Comparison of ENCODE assay signal across 8 cellular contexts in genomic region chr10:11874568-11875182, GRCh38. TPM values are rescaled to one million over a fixed set of nuclear protein-coding genes. Genes with fewer than 3 reads are reported as not detected.
A peak's percentile ranks its signal among the peaks of the same experiment; 100 is the strongest.
DNase-seq lines count a peak whose midpoint lies in the region; ATAC-seq, FAIRE-seq and TF ChIP-seq lines count a peak whose summit lies in the region.

No MANE protein-coding gene starts in this region.

- TF ChIP-seq CTCF in GM13977 (IDR thresholded peaks at IDR 0.05; ENCODE audit: extremely low read depth, insufficient read depth, missing control alignments) (no peak), astrocyte (IDR thresholded peaks at IDR 0.05; ENCODE audit: insufficient read depth, low read depth, low read length) (no peak), gastrocnemius medialis (IDR thresholded peaks at IDR 0.05 in 4 of 5, conservative IDR thresholded peaks at IDR 0.05 in 1 of 5) (no peak)

- ATAC-seq in gastrocnemius medialis, result no peak
- ATAC-seq in GM18867 (IDR thresholded peaks at IDR 0.05; ENCODE audit: unreplicated experiment), result no peak
- no peak for ATAC-seq in GM21717 (IDR thresholded peaks at IDR 0.05; ENCODE audit: unreplicated experiment)

- H3K9me3 ChIP-seq in astrocyte (ENCODE audit: insufficient read depth, low read depth, low read length), result no peaks in the 10 kb centered on the region
- H3K9me3 ChIP-seq in gastrocnemius medialis, result no peaks in the 10 kb centered on the region

- H3K79me2 ChIP-seq in astrocyte (ENCODE audit: insufficient read depth, low read length), result no peaks in the 10 kb centered on the region

- no peaks in the 10 kb centered on the region for H3K36me3 ChIP-seq in astrocyte (ENCODE audit: insufficient read depth, low read length)
- H3K36me3 ChIP-seq in gastrocnemius medialis, result no peaks in the 10 kb centered on the region

- no peaks in the 10 kb centered on the region for H3K27me3 Mint-ChIP-seq in astrocyte (ENCODE audit: low read depth, unreplicated experiment)
- H3K27me3 Mint-ChIP-seq in immature natural killer cell (ENCODE audit: low read depth in 3 of 3), result peaks cover 0 to 3% (median 3%) of the 10 kb centered on the region in 3 donors

- FAIRE-seq in astrocyte (lab: Jason Lieb, UNC), result no peak

- H3K9me3 Mint-ChIP-seq in astrocyte (ENCODE audit: unreplicated experiment) (no peaks in the 10 kb centered on the region), immature natural killer cell (no peaks in the 10 kb centered on the region)

- H3K27ac ChIP-seq in astrocyte (ENCODE audit: low read depth, low read length), result no peak overlapping the region
- H3K27ac ChIP-seq in gastrocnemius medialis, result no peak overlapping the region

- intact Hi-C loops in gastrocnemius medialis (cut with DNase I; ENCODE audit: low total_unique reads), result no loop called here

- no peaks in the 10 kb centered on the region for H4K20me1 ChIP-seq in astrocyte (ENCODE audit: insufficient read depth, low read length)

- no peak overlapping the region for H3K4me3 Mint-ChIP-seq in astrocyte (ENCODE audit: unreplicated experiment)
- peak overlapping the region in 1 of 5 donors; percentile 17 for H3K4me3 Mint-ChIP-seq in immature natural killer cell

- H3K9ac ChIP-seq in astrocyte (ENCODE audit: low read length), result no peak overlapping the region

- H3K36me3 Mint-ChIP-seq in astrocyte (ENCODE audit: low read depth, unreplicated experiment) (no peaks in the 10 kb centered on the region), immature natural killer cell (no peaks in the 10 kb centered on the region)

- peak overlapping the region; percentile 41 for H3K27ac Mint-ChIP-seq in astrocyte (ENCODE audit: unreplicated experiment)
- no peak overlapping the region for H3K27ac Mint-ChIP-seq in immature natural killer cell

- in situ Hi-C loops in GM13977 (cut with MboI; ENCODE audit: low pct_unique_long_range_greater_than_20kb, low sequenced_read_pairs, unreplicated experiment), result no loop called here
- in situ Hi-C loops in gastrocnemius medialis (cut with MboI; ENCODE audit: low sequenced_read_pairs in 4 of 4), result no loop called here

- H3K4me2 ChIP-seq in astrocyte (ENCODE audit: low read length), result peak overlapping the region; percentile 42

- peak overlapping the region; percentile 37 for H2AFZ ChIP-seq in astrocyte (ENCODE audit: low read depth, low read length)

- H3K4me3 ChIP-seq in astrocyte (ENCODE audit: insufficient read depth, low read depth, low read length), result no peak overlapping the region
- no peak overlapping the region for H3K4me3 ChIP-seq in gastrocnemius medialis

- H3K4me1 Mint-ChIP-seq in astrocyte (ENCODE audit: low read depth, unreplicated experiment) (peaks cover 24% of the 10 kb centered on the region), immature natural killer cell (peaks cover 10 to 17% of the 10 kb centered on the region in 2 donors)

- DNase-seq in GM13977 (ENCODE audit: low spot score) (peak; percentile 83), NCI-H510A (lab: John Stamatoyannopoulos, UW) (peak; percentile 57), astrocyte (ENCODE audit: low read depth) (peak; percentile 22), immature natural killer cell (peak in 2 of 3 donors; percentile 13 to 20), gastrocnemius medialis (no peak)
- DNase-seq in stimulated activated CD4-positive, alpha-beta T cell treated with anti-CD3 and anti-CD28 coated beads, Interleukin-4, amount 100 ng/mL, for 1 hour, result peak; percentile 53

- H3K4me1 ChIP-seq in astrocyte (ENCODE audit: insufficient read depth, low read length) (peaks cover 21% of the 10 kb centered on the region), gastrocnemius medialis (peaks cover 19 to 26% of the 10 kb centered on the region in 2 donors)

- TF ChIP-seq POLR2A in gastrocnemius medialis (IDR thresholded peaks at IDR 0.05), result no peak

- H3K27me3 ChIP-seq in astrocyte (ENCODE audit: insufficient read depth, low read length), result no peaks in the 10 kb centered on the region
- H3K27me3 ChIP-seq in gastrocnemius medialis, result peaks cover 0 to under 1% (median 0%) of the 10 kb centered on the region in 3 donors

RNA-seq across cellular contexts. Expression of gene PROSER2, which starts 51.5 kb away (rescaled TPM):
- total RNA-seq in astrocyte (10.3 and 12.1 TPM in 2 replicates), gastrocnemius medialis (1 to 10 TPM in 3 of 4 donors, under 1 TPM in 1; 0.88 to 3.4 (median 1.4) TPM)
- under 1 TPM in 1 of 3 donors, not detected in 2; 0.50 TPM for polyA plus RNA-seq in immature natural killer cell

Comparison
In these comparisons a context has a peak if more than half of its experiments do, and no peak if none do; other contexts are left out.
1. DNase-seq: peak in GM13977 (single experiment), NCI-H510A (single experiment), astrocyte (single experiment), immature natural killer cell (2 of 3) and stimulated activated CD4-positive, alpha-beta T cell treated with anti-CD3 and anti-CD28 coated beads, Interleukin-4, amount 100 ng/mL, for 1 hour (single experiment); none in gastrocnemius medialis (0 of 2).